ENCODE assay signal across 17 cellular contexts in genomic region chr2:236130349-236130998, GRCh38. TPM values are rescaled to one million over a fixed set of nuclear protein-coding genes. Genes with fewer than 3 reads are reported as not detected.
DNase-seq lines count a peak whose midpoint lies in the region.
"Had no signal": no experiment of that assay in that cellular context is flagged by ENCODE, and none has a peak within 500 bp of the region (broad histone marks: within the 10 kb centered on the region; RNA-seq: fewer than 3 reads in every experiment).

No MANE protein-coding gene starts in this region.

- H3K4me3 ChIP-seq in H7 (ENCODE audit: insufficient read depth, low read depth, low read length): no peak overlapping the region
- H3K4me3 ChIP-seq in SJCRH30: no peak overlapping the region
- H3K4me3 ChIP-seq: A549, GM23248 had no signal

- H3K36me3 ChIP-seq in H7 (replicated peaks; ENCODE audit: control insufficient read depth, insufficient read depth, low read length) (no peaks in the 10 kb centered on the region; the same call in 1 of the 2 replicates), SJCRH30 (no peaks in the 10 kb centered on the region)
- H3K36me3 ChIP-seq: BE2C had no signal

- no peaks in the 10 kb centered on the region for H3K9me3 ChIP-seq in SJCRH30 (replicated peaks)
- H3K9me3 ChIP-seq: A549, BE2C had no signal

- H3K27me3 ChIP-seq in H7 (ENCODE audit: control insufficient read depth, insufficient read depth, low read length): no peaks in the 10 kb centered on the region
- no peaks in the 10 kb centered on the region for H3K27me3 ChIP-seq in SJCRH30
- H3K27me3 ChIP-seq: BE2C had no signal

- H3K4me1 ChIP-seq in SJCRH30: peaks cover 22% of the 10 kb centered on the region
- H3K4me1 ChIP-seq: A549, BE2C had no signal

- peak; percentile 52 for DNase-seq in H7
- peak; percentile 3 for DNase-seq in LHCN-M2 (ENCODE audit: low read depth)
- DNase-seq in SJCRH30: peak; percentile 76 to 91
- DNase-seq in mesenteric fat pad (ENCODE audit: low spot score): peak; percentile 68
- DNase-seq in middle frontal gyrus (ENCODE audit: extremely low spot score, low spot score): no peak
- no peak for DNase-seq in NCI-H1436 treated with DMSO at 0.1 percent for 48 hours (lab: John Stamatoyannopoulos, UW)
- no peak for DNase-seq in SKM-1 treated with dmso at 0.1 percent for 144 hours (lab: John Stamatoyannopoulos, UW; ENCODE audit: unreplicated experiment)
- no peak for DNase-seq in H4 (ENCODE audit: low spot score)
- DNase-seq: BE2C; CD4-positive, alpha-beta memory T cell; GF-D8; KG1 had no signal

- H3K27ac ChIP-seq in SJCRH30: peak overlapping the region; percentile 54
- H3K27ac ChIP-seq: A549, C4-2B, GM23248 had no signal

RNA-seq across cellular contexts. Expression of gene GBX2, which starts 37.7 kb away (rescaled TPM):
- 24.4 and 27.3 TPM in 2 replicates for total RNA-seq in H7 (2014; rRNA removed; shearing (Covaris generic))
- total RNA-seq in LHCN-M2 (2014; rRNA removed) (0.40 TPM in 1 of 2 replicates, not detected in the other), mesenteric fat pad (not detected)
- polyA plus RNA-seq in LHCN-M2 (2012): 1.2 TPM
- total RNA-seq in SJCRH30 (2014; rRNA removed; shearing (Covaris generic)): 17.9 and 18.4 TPM in 2 replicates
- 0.04 and 1.1 TPM in 2 replicates for total RNA-seq in H4 (2014; rRNA removed; shearing (Covaris generic))
- total RNA-seq: CD4-positive, alpha-beta memory T cell; GM23248 had no signal
- polyA plus RNA-seq: AG04450; CD4-positive, alpha-beta memory T cell; GM23248; IgD-negative memory B cell had no signal

Comparison
In these comparisons a context has a peak if more than half of its experiments do, and no peak if none do; other contexts are left out.
1. DNase-seq: peak in H7 (single experiment), LHCN-M2 (single experiment), SJCRH30 (2 of 2) and mesenteric fat pad (single experiment); none in middle frontal gyrus (single experiment), NCI-H1436 treated with DMSO at 0.1 percent for 48 hours (single experiment), SKM-1 treated with dmso at 0.1 percent for 144 hours (single experiment) and H4 (single experiment).